ENCODE assay signal across 8 cellular contexts in genomic region chr6:70667711-70668498, GRCh38. TPM values are rescaled to one million over a fixed set of nuclear protein-coding genes. Genes with fewer than 3 reads are reported as not detected.
DNase-seq lines count a peak whose midpoint lies in the region; ATAC-seq, FAIRE-seq and TF ChIP-seq lines count a peak whose summit lies in the region.

SMAP1 (plus strand) TSS chr6:70667883; CDS start chr6:70668024, 141 bp downstream.

- H3K4me2 ChIP-seq in mammary epithelial cell (ENCODE audit: insufficient read depth, low read depth, low read length), result peak within 1 kb of the TSS; percentile 93

- in situ Hi-C loops in mammary epithelial cell (cut with MboI; ENCODE audit: low sequenced_read_pairs in 2 of 2), result no loop called here

- POLR2A ChIA-PET in AG04450 (lab: Yijun Ruan, JAX), result interaction anchor here (0.7 to 1.2 kb wide), 3 partner anchors 19 to 255 kb away, joined by 3 to 6 read pairs (median 5); partner anchors contain the start of genes FAM135A and SDHAF4

- peak within 1 kb of the TSS; percentile 78 for H3K9ac ChIP-seq in mammary epithelial cell (ENCODE audit: insufficient read depth, low read length)
- H3K9ac ChIP-seq in iPS-20b (ENCODE audit: low read depth, low read length), result peak within 1 kb of the TSS; percentile 91

- no TSS peak for BruUV-seq in mammary epithelial cell (replicated peaks; lab: Mats Ljungman, UMichigan)

- no peak for TF ChIP-seq CTCF in AG04450 (IDR thresholded peaks at IDR 0.05; ENCODE audit: low read depth, low read length)
- no peak for TF ChIP-seq CTCF in WI38 (IDR thresholded peaks at IDR 0.05; ENCODE audit: low read depth, low read length)
- no peak for TF ChIP-seq CTCF in mammary epithelial cell (conservative IDR thresholded peaks at IDR 0.05 in 1 of 2, IDR thresholded peaks at IDR 0.05 in 1 of 2; ENCODE audit: extremely low read depth in 1 of 2, insufficient read depth in 1 of 2, low read depth in 1 of 2, low read length in 2 of 2)

- peak; percentile 71 for DNase-seq in AG04450 (ENCODE audit: low read depth, low spot score)
- peak; percentile 90 for DNase-seq in NCI-H2171 treated with DMSO at 0.1 percent for 48 hours (lab: John Stamatoyannopoulos, UW)
- peak; percentile 90 for DNase-seq in mammary epithelial cell
- DNase-seq in small intestine, result peak; percentile 94

- peaks cover 44% of the 10 kb centered on the region for H3K79me2 ChIP-seq in mammary epithelial cell (ENCODE audit: insufficient read depth, low read length)

- no peaks in the 10 kb centered on the region for H4K20me1 ChIP-seq in mammary epithelial cell (ENCODE audit: insufficient read depth, low read length)

- H3K4me3 ChIP-seq in AG04450 (ENCODE audit: low read depth, low read length) (peak within 1 kb of the TSS; percentile 88), WI38 (ENCODE audit: low read depth, low read length) (peak within 1 kb of the TSS; percentile 85), mammary epithelial cell (replicated peaks in 1 of 3; ENCODE audit: insufficient read depth in 1 of 3, low read depth in 2 of 3, low read length in 3 of 3) (peak within 1 kb of the TSS; percentile 77 to 97 (median 92)), iPS-20b (ENCODE audit: low read length) (peak within 1 kb of the TSS; percentile 80), small intestine (ENCODE audit: low read depth in 1 of 2, low read length in 2 of 2) (peak within 1 kb of the TSS; percentile 87 to 97)

- H2AFZ ChIP-seq in mammary epithelial cell (ENCODE audit: low read depth, low read length), result peak within 1 kb of the TSS; percentile 100

- no peaks in the 10 kb centered on the region for H3K27me3 ChIP-seq in AG04450 (ENCODE audit: control insufficient read depth, insufficient read depth, low read length)
- H3K27me3 ChIP-seq in mammary epithelial cell (ENCODE audit: insufficient read depth, low read length), result no peaks in the 10 kb centered on the region
- H3K27me3 ChIP-seq in iPS-20b (ENCODE audit: insufficient read depth, low read length), result no peaks in the 10 kb centered on the region
- H3K27me3 ChIP-seq in small intestine (ENCODE audit: control insufficient read depth in 2 of 2, insufficient read depth in 2 of 2, low read length in 2 of 2), result no peaks in the 10 kb centered on the region

- dilution Hi-C loops in mammary epithelial cell (cut with HindIII; ENCODE audit: low sequenced_read_pairs), result no loop called here

- H3K36me3 ChIP-seq in mammary epithelial cell (ENCODE audit: insufficient read depth, low read length) (no peaks in the 10 kb centered on the region), iPS-20b (ENCODE audit: insufficient read depth, low read depth, low read length) (no peaks in the 10 kb centered on the region), small intestine (ENCODE audit: control insufficient read depth in 2 of 2, insufficient read depth in 2 of 2, low read length in 2 of 2) (no peaks in the 10 kb centered on the region)

- WGBS in mammary epithelial cell (ENCODE audit: low coverage, missing lambda C conversion rate), result 0% methylated on average over 18 of the region's 90 CpGs
- WGBS in small intestine, 3 donors, result 0% methylated on average over 65 to 90 of the region's 90 CpGs

- ATAC-seq in GM18870 (IDR thresholded peaks at IDR 0.05; ENCODE audit: unreplicated experiment), result peak; percentile 65
- peak; percentile 92 for ATAC-seq in HG03108 (IDR thresholded peaks at IDR 0.05; ENCODE audit: unreplicated experiment)

- intact Hi-C loops in mammary epithelial cell (cut with micrococcal nuclease), result loop anchor here (2.0 to 5.0 kb wide), 3 partner anchors 19 to 296 kb away; partner anchors contain the start of gene SDHAF4

- CTCF ChIA-PET in AG04450 (lab: Charles Lee), result interaction anchor here (0.6 to 3.1 kb wide), 8 partner anchors 18 to 298 kb away, joined by 3 to 11 read pairs (median 6); no protein-coding TSS in a partner anchor
- CTCF ChIA-PET in mammary epithelial cell (lab: Charles Lee; ENCODE audit: low non-redundant PET), result interaction anchor here (1.1 kb wide), 1 partner anchor 299 kb away, joined by 3 read pairs; no protein-coding TSS in a partner anchor

- H3K27ac ChIP-seq in AG04450 (ENCODE audit: low read depth, low read length) (peak within 1 kb of the TSS; percentile 58), mammary epithelial cell (ENCODE audit: insufficient read depth, low read depth, low read length) (peak within 1 kb of the TSS; percentile 45), iPS-20b (ENCODE audit: low read length) (peak within 1 kb of the TSS; percentile 94), small intestine (ENCODE audit: low read depth in 1 of 2, low read length in 1 of 2) (peak within 1 kb of the TSS; percentile 95 to 98)

- H3K9me3 ChIP-seq in AG04450 (ENCODE audit: control insufficient read depth, insufficient read depth, low read length), result no peaks in the 10 kb centered on the region
- H3K9me3 ChIP-seq in mammary epithelial cell (replicated peaks; ENCODE audit: insufficient read depth, low read length), result no peaks in the 10 kb centered on the region
- no peaks in the 10 kb centered on the region for H3K9me3 ChIP-seq in iPS-20b (ENCODE audit: insufficient read depth, low read depth, low read length)
- H3K9me3 ChIP-seq in small intestine (ENCODE audit: control insufficient read depth, low read depth), result no peaks in the 10 kb centered on the region

- H3K4me1 ChIP-seq in mammary epithelial cell (ENCODE audit: insufficient read depth, low read length), result peaks cover 13% of the 10 kb centered on the region
- H3K4me1 ChIP-seq in iPS-20b (ENCODE audit: insufficient read depth, low read length), result peaks cover 17% of the 10 kb centered on the region
- H3K4me1 ChIP-seq in small intestine (ENCODE audit: control insufficient read depth in 2 of 2, insufficient read depth in 1 of 2, low read depth in 1 of 2, low read length in 1 of 2), result peaks cover 5 to 8% of the 10 kb centered on the region in 2 donors

- FAIRE-seq in small intestine (lab: Jason Lieb, UNC), result no peak

RNA-seq across cellular contexts. Expression of gene SMAP1, which starts in this region (rescaled TPM):
- polyA plus RNA-seq in AG04450 (2011; rRNA removed) (23.6 and 25.0 TPM in 2 replicates), mammary epithelial cell (15.8 TPM), small intestine (10 to 100 TPM; 25.2 to 37.8 (median 36.7) TPM)
- polyA minus RNA-seq in AG04450 (2011; rRNA and poly(A)+ RNA removed), result 21.2 and 23.5 TPM in 2 replicates
- total RNA-seq in mammary epithelial cell, result 10 to 100 TPM; 20.2 to 22.1 TPM
- polyA minus RNA-seq in mammary epithelial cell, result 39.8 TPM

Comparison
In these comparisons a context has a peak if more than half of its experiments do, and no peak if none do; other contexts are left out.
1. Peak in every context shown above with its lines: DNase-seq, ATAC-seq, H3K4me3 ChIP-seq and H3K27ac ChIP-seq.
2. H3K27ac ChIP-seq: peak in every context shown above with its lines; median percentile 96 in small intestine; 94 in iPS-20b; 58 in AG04450; 45 in mammary epithelial cell.